22 cellular contexts compared by ENCODE assay signal in genomic region chr10:44194435-44194834, GRCh38.
DNase-seq lines count a peak whose midpoint lies in the region; ATAC-seq and TF ChIP-seq lines count a peak whose summit lies in the region.
"Had no signal": no experiment of that assay in that cellular context is flagged by ENCODE, and none has a peak within 500 bp of the region (broad histone marks: within the 10 kb centered on the region; RNA-seq: fewer than 3 reads in every experiment).

No MANE protein-coding gene starts in this region.

- H3K27me3 Mint-ChIP-seq in neural crest cell (ENCODE audit: low read depth) (no peaks in the 10 kb centered on the region), mesothelial cell of epicardium (ENCODE audit: low read depth) (no peaks in the 10 kb centered on the region)
- H3K27me3 Mint-ChIP-seq: CD4-positive, CD25-positive, alpha-beta regulatory T cell had no signal

- H3K9me3 ChIP-seq in cardiac muscle cell (ENCODE audit: low read depth) (peaks cover 2% of the 10 kb centered on the region), esophagus muscularis mucosa (no peaks in the 10 kb centered on the region), vagina (peaks cover 3% of the 10 kb centered on the region)
- H3K9me3 ChIP-seq: BE2C had no signal

- H3K9me3 Mint-ChIP-seq in neural crest cell = peaks cover 3% of the 10 kb centered on the region
- peaks cover 9% of the 10 kb centered on the region for H3K9me3 Mint-ChIP-seq in mesothelial cell of epicardium

- 97% methylated on average over 2 of the region's 2 CpGs for WGBS in esophagus muscularis mucosa

- H3K4me1 ChIP-seq in cardiac muscle cell (ENCODE audit: low read depth) = peaks cover 34% of the 10 kb centered on the region
- peaks cover 11 to 40% (median 27%) of the 10 kb centered on the region in 4 donors for H3K4me1 ChIP-seq in esophagus muscularis mucosa
- H3K4me1 ChIP-seq in vagina = peaks cover 44% of the 10 kb centered on the region
- H3K4me1 ChIP-seq: BE2C had no signal

- H3K27me3 ChIP-seq in cardiac muscle cell (no peaks in the 10 kb centered on the region), esophagus muscularis mucosa (no peaks in the 10 kb centered on the region), vagina (no peaks in the 10 kb centered on the region)
- H3K27me3 ChIP-seq: BE2C had no signal

- H3K36me3 Mint-ChIP-seq in neural crest cell (ENCODE audit: low read depth) (no peaks in the 10 kb centered on the region), mesothelial cell of epicardium (no peaks in the 10 kb centered on the region)
- H3K36me3 Mint-ChIP-seq: CD4-positive, CD25-positive, alpha-beta regulatory T cell had no signal

- intact Hi-C loops in left ventricle myocardium superior (cut with micrococcal nuclease) = no loop called here
- intact Hi-C loops in esophagus muscularis mucosa (cut with DNase I) = no loop called here
- intact Hi-C loops in vagina (cut with DNase I) = no loop called here

- H3K27ac ChIP-seq in cardiac muscle cell (peak overlapping the region; percentile 75), esophagus muscularis mucosa (replicated peaks in 1 of 4) (no peak overlapping the region), vagina (peak overlapping the region; percentile 27)
- H3K27ac ChIP-seq: HL-60 had no signal

- TF ChIP-seq POLR2A in esophagus muscularis mucosa (IDR thresholded peaks at IDR 0.05; ENCODE audit: low read depth) (no peak), vagina (IDR thresholded peaks at IDR 0.05) (no peak)

- H3K4me1 Mint-ChIP-seq in neural crest cell = peaks cover 10% of the 10 kb centered on the region
- H3K4me1 Mint-ChIP-seq in mesothelial cell of epicardium = peaks cover 4% of the 10 kb centered on the region
- H3K4me1 Mint-ChIP-seq: CD4-positive, CD25-positive, alpha-beta regulatory T cell; CD8-positive, alpha-beta memory T cell had no signal

- no peak for ATAC-seq in left ventricle myocardium superior
- ATAC-seq: GM12878, HCT116 had no signal

- H3K27ac Mint-ChIP-seq in neural crest cell (ENCODE audit: unreplicated experiment) = peak overlapping the region; percentile 21
- H3K27ac Mint-ChIP-seq in mesothelial cell of epicardium = no peak overlapping the region
- H3K27ac Mint-ChIP-seq: CD4-positive, CD25-positive, alpha-beta regulatory T cell; HFFc6 had no signal

- TF ChIP-seq CTCF in cardiac muscle cell (IDR thresholded peaks at IDR 0.05; ENCODE audit: low read depth, low read length) = no peak
- TF ChIP-seq CTCF in esophagus muscularis mucosa (IDR thresholded peaks at IDR 0.05) = no peak
- no peak for TF ChIP-seq CTCF in neural crest cell (conservative IDR thresholded peaks at IDR 0.05)
- no peak for TF ChIP-seq CTCF in vagina (IDR thresholded peaks at IDR 0.05)
- TF ChIP-seq CTCF in mesothelial cell of epicardium (IDR thresholded peaks at IDR 0.05; ENCODE audit: unreplicated experiment) = no peak

- H3K4me3 Mint-ChIP-seq in neural crest cell = no peak overlapping the region
- no peak overlapping the region for H3K4me3 Mint-ChIP-seq in mesothelial cell of epicardium
- H3K4me3 Mint-ChIP-seq: CD4-positive, CD25-positive, alpha-beta regulatory T cell; CD8-positive, alpha-beta memory T cell; HFFc6 had no signal

- DNase-seq in cardiac muscle cell (ENCODE audit: low read depth in 1 of 2, low spot score in 1 of 2) (no peak), left ventricle myocardium superior (no peak), esophagus muscularis mucosa (ENCODE audit: extremely low spot score) (peak; percentile 88), neural crest cell (ENCODE audit: low read depth, low spot score) (no peak), vagina (ENCODE audit: extremely low spot score in 2 of 2) (peak in 1 of 2 donors; percentile 42), mesothelial cell of epicardium (ENCODE audit: low spot score in 2 of 2, unreplicated experiment in 2 of 2) (no peak), NCI-H128 (lab: John Stamatoyannopoulos, UW; ENCODE audit: unreplicated experiment) (no peak)
- DNase-seq: BE2C; C1 segment of cervical spinal cord; CD4-positive, CD25-positive, alpha-beta regulatory T cell; CD8-positive, alpha-beta memory T cell; COR-L47; DMS 273 treated with DMSO at 0.1 percent for 48 hours; DMS53; DND-41; EL; GOT3; H7; HFFc6 had no signal

- H3K36me3 ChIP-seq in cardiac muscle cell (no peaks in the 10 kb centered on the region), esophagus muscularis mucosa (no peaks in the 10 kb centered on the region), vagina (no peaks in the 10 kb centered on the region)
- H3K36me3 ChIP-seq: BE2C had no signal

- H3K4me3 ChIP-seq in cardiac muscle cell (no peak overlapping the region), esophagus muscularis mucosa (no peak overlapping the region), vagina (no peak overlapping the region)
- H3K4me3 ChIP-seq: GM12878 had no signal

- TF ChIP-seq EP300 in esophagus muscularis mucosa (IDR thresholded peaks at IDR 0.05) = no peak

Comparison
In these comparisons a context has a peak if more than half of its experiments do, and no peak if none do; other contexts are left out.
1. H3K27ac ChIP-seq: peak in cardiac muscle cell (single experiment) and vagina (single experiment); none in esophagus muscularis mucosa (0 of 4).